ENCODE assay signal across 29 cellular contexts in the genomic region with DNA sequence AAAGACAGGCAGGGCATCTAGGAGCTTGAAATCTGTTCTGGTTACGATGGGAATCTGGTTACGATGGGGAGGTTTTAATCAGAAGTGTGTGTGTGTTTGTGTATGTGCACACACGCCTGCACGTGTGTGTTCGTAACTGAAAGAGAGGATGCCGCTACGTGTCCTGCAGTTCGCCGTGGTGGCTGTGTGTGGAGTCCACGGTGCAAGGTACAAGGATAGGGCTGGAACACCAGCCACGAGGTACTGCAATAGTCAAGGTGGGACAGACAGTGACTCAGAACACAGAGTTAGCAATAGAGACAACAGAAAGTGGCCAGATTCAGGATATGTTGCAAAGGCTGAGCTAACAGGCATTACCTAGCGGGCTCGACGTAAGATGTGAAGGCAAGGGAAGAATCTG. TPM values are rescaled to one million over a fixed set of nuclear protein-coding genes. Genes with fewer than 3 reads are reported as not detected.
DNase-seq lines count a peak whose midpoint lies in the region; ATAC-seq, FAIRE-seq and TF ChIP-seq lines count a peak whose summit lies in the region.
"Had no signal": no experiment of that assay in that cellular context is flagged by ENCODE, and none has a peak within 500 bp of the region (broad histone marks: within the 10 kb centered on the region; RNA-seq: fewer than 3 reads in every experiment).

No MANE protein-coding gene starts in this region.

- no peaks in the 10 kb centered on the region for H3K27me3 Mint-ChIP-seq in activated naive CD8-positive, alpha-beta T cell
- no peaks in the 10 kb centered on the region for H3K27me3 Mint-ChIP-seq in activated naive CD8-positive, alpha-beta T cell treated with anti-CD3 and anti-CD28 coated beads, Interleukin-2, amount 50 U/mL, for 24 hours
- H3K27me3 Mint-ChIP-seq in chondrocyte (ENCODE audit: low read depth) = no peaks in the 10 kb centered on the region
- H3K27me3 Mint-ChIP-seq: CD4-positive, alpha-beta memory T cell; CD4-positive, CD25-positive, alpha-beta regulatory T cell; CD8-positive, alpha-beta memory T cell had no signal

- no peak overlapping the region for H3K4me3 Mint-ChIP-seq in activated naive CD8-positive, alpha-beta T cell
- H3K4me3 Mint-ChIP-seq in activated naive CD8-positive, alpha-beta T cell treated with anti-CD3 and anti-CD28 coated beads, Interleukin-2, amount 50 U/mL, for 24 hours = no peak overlapping the region
- H3K4me3 Mint-ChIP-seq in chondrocyte (ENCODE audit: unreplicated experiment) = no peak overlapping the region
- H3K4me3 Mint-ChIP-seq: CD14-positive monocyte; CD4-positive, alpha-beta memory T cell; CD4-positive, CD25-positive, alpha-beta regulatory T cell; CD8-positive, alpha-beta memory T cell had no signal

- H3K27me3 ChIP-seq in bronchial epithelial cell (ENCODE audit: control insufficient read depth, insufficient read depth, low read length) = no peaks in the 10 kb centered on the region
- no peaks in the 10 kb centered on the region for H3K27me3 ChIP-seq in aorta (ENCODE audit: control insufficient read depth in 1 of 2, insufficient read depth in 2 of 2, low read length in 1 of 2)
- H3K27me3 ChIP-seq: BE2C, BLaER1 had no signal

- no peaks in the 10 kb centered on the region for H3K4me1 ChIP-seq in aorta (ENCODE audit: control insufficient read depth in 1 of 2, insufficient read depth in 2 of 2, low read length in 2 of 2)
- H3K4me1 ChIP-seq: BE2C had no signal

- peak overlapping the region; percentile 64 for H3K27ac Mint-ChIP-seq in activated naive CD8-positive, alpha-beta T cell
- H3K27ac Mint-ChIP-seq in activated naive CD8-positive, alpha-beta T cell treated with anti-CD3 and anti-CD28 coated beads, Interleukin-2, amount 50 U/mL, for 24 hours = no peak overlapping the region
- H3K27ac Mint-ChIP-seq in chondrocyte (ENCODE audit: unreplicated experiment) = no peak overlapping the region
- H3K27ac Mint-ChIP-seq: CD14-positive monocyte; CD8-positive, alpha-beta memory T cell had no signal

- peaks cover 11% of the 10 kb centered on the region for H3K36me3 Mint-ChIP-seq in activated naive CD8-positive, alpha-beta T cell
- peaks cover 19% of the 10 kb centered on the region for H3K36me3 Mint-ChIP-seq in activated naive CD8-positive, alpha-beta T cell treated with anti-CD3 and anti-CD28 coated beads, Interleukin-2, amount 50 U/mL, for 24 hours (ENCODE audit: low read depth)
- H3K36me3 Mint-ChIP-seq in chondrocyte (ENCODE audit: low read depth) = peaks cover 17% of the 10 kb centered on the region
- H3K36me3 Mint-ChIP-seq: CD14-positive monocyte had no signal

- no peak overlapping the region for H3K27ac ChIP-seq in aorta (ENCODE audit: low read depth in 1 of 2, low read length in 2 of 2)
- H3K27ac ChIP-seq: BLaER1 had no signal

- no peaks in the 10 kb centered on the region for H3K36me3 ChIP-seq in bronchial epithelial cell (ENCODE audit: control insufficient read depth, insufficient read depth, low read length)
- peaks cover 5 to 12% of the 10 kb centered on the region in 2 donors for H3K36me3 ChIP-seq in aorta (ENCODE audit: control insufficient read depth in 1 of 2, insufficient read depth in 2 of 2, low read length in 1 of 2)
- H3K36me3 ChIP-seq: BLaER1 had no signal

- H3K4me3 ChIP-seq in bronchial epithelial cell (ENCODE audit: low read depth, low read length) (no peak overlapping the region), aorta (ENCODE audit: low read length in 2 of 2) (no peak overlapping the region)
- H3K4me3 ChIP-seq: BLaER1, GM12878 had no signal

- DNase-seq in activated naive CD8-positive, alpha-beta T cell treated with anti-CD3 and anti-CD28 coated beads, Interleukin-2, amount 50 U/mL, for 24 hours = no peak
- DNase-seq in bronchial epithelial cell (ENCODE audit: low read depth) = no peak
- peak; percentile 51 for DNase-seq in chondrocyte (ENCODE audit: low spot score)
- DNase-seq in aorta = peak; percentile 13 to 21
- DNase-seq: 8988T; ACHN; BE2C; C1 segment of cervical spinal cord; CD4-positive, alpha-beta memory T cell; CD4-positive, CD25-positive, alpha-beta regulatory T cell; CD8-positive, alpha-beta memory T cell; COR-L47; DMS 273 treated with DMSO at 0.1 percent for 48 hours; DMS153; DMS53; DMS79; DND-41; EL; GDM1 had no signal

- H3K9me3 Mint-ChIP-seq in activated naive CD8-positive, alpha-beta T cell (ENCODE audit: low read depth) = no peaks in the 10 kb centered on the region
- no peaks in the 10 kb centered on the region for H3K9me3 Mint-ChIP-seq in activated naive CD8-positive, alpha-beta T cell treated with anti-CD3 and anti-CD28 coated beads, Interleukin-2, amount 50 U/mL, for 24 hours
- H3K9me3 Mint-ChIP-seq in chondrocyte (ENCODE audit: low read depth) = no peaks in the 10 kb centered on the region
- H3K9me3 Mint-ChIP-seq: CD4-positive, alpha-beta memory T cell; CD4-positive, CD25-positive, alpha-beta regulatory T cell; CD8-positive, alpha-beta memory T cell had no signal

- no peaks in the 10 kb centered on the region for H3K9me3 ChIP-seq in aorta (ENCODE audit: control insufficient read depth, low read length)
- H3K9me3 ChIP-seq: BE2C, BLaER1 had no signal

- H3K4me1 Mint-ChIP-seq in activated naive CD8-positive, alpha-beta T cell (ENCODE audit: low read depth) = no peaks in the 10 kb centered on the region
- H3K4me1 Mint-ChIP-seq in activated naive CD8-positive, alpha-beta T cell treated with anti-CD3 and anti-CD28 coated beads, Interleukin-2, amount 50 U/mL, for 24 hours = no peaks in the 10 kb centered on the region
- H3K4me1 Mint-ChIP-seq in chondrocyte (ENCODE audit: low read depth) = no peaks in the 10 kb centered on the region
- H3K4me1 Mint-ChIP-seq: CD14-positive monocyte; CD4-positive, alpha-beta memory T cell; CD4-positive, CD25-positive, alpha-beta regulatory T cell; CD8-positive, alpha-beta memory T cell had no signal

- no peak for ATAC-seq in activated naive CD8-positive, alpha-beta T cell treated with anti-CD3 and anti-CD28 coated beads, Interleukin-2, amount 50 U/mL, for 24 hours
- no peak for ATAC-seq in aorta (ENCODE audit: low FRiP score)
- no peak for ATAC-seq in GM21528 (IDR thresholded peaks at IDR 0.05; ENCODE audit: low FRiP score, unreplicated experiment)
- ATAC-seq in HG03469 (IDR thresholded peaks at IDR 0.05; ENCODE audit: unreplicated experiment) = no peak
- ATAC-seq: GM12878 had no signal

- intact Hi-C loops in aorta (cut with DNase I) = no loop called here

- TF ChIP-seq CTCF in bronchial epithelial cell (IDR thresholded peaks at IDR 0.05; ENCODE audit: insufficient read depth, low read length, severe bottlenecking) = no peak
- no peak for TF ChIP-seq CTCF in chondrocyte (IDR thresholded peaks at IDR 0.05)

- WGBS in aorta, 2 donors = 89 to 91% methylated on average over 14 of the region's 14 CpGs

- peak; percentile 79 for FAIRE-seq in bronchial epithelial cell (lab: Jason Lieb, UNC)
- FAIRE-seq: A204.1, GM12878, GM12892, GM18507 had no signal

RNA-seq across cellular contexts. Expression of gene IGSF9B, which starts 46.7 kb away (rescaled TPM):
- total RNA-seq in bronchial epithelial cell (under 0.01 and 0.38 TPM in 2 replicates), chondrocyte (8.4 to 18.3 TPM (median 9.3 TPM) in 3 replicates), aorta (10 to 100 TPM; 59.7 to 93.9 TPM)
- polyA plus RNA-seq in aorta = 10 to 100 TPM in 1 of 2 donors, 1 to 10 TPM in 1; 6.5 to 29.7 TPM
- polyA plus RNA-seq: AG04450, CD14-positive monocyte had no signal

Comparison
In these comparisons a context has a peak if more than half of its experiments do, and no peak if none do; other contexts are left out.
1. DNase-seq: peak in chondrocyte (single experiment) and aorta (2 of 2); none in activated naive CD8-positive, alpha-beta T cell treated with anti-CD3 and anti-CD28 coated beads, Interleukin-2, amount 50 U/mL, for 24 hours (single experiment) and bronchial epithelial cell (single experiment).